ENCODE assay signal across 10 cellular contexts in the genomic region with DNA sequence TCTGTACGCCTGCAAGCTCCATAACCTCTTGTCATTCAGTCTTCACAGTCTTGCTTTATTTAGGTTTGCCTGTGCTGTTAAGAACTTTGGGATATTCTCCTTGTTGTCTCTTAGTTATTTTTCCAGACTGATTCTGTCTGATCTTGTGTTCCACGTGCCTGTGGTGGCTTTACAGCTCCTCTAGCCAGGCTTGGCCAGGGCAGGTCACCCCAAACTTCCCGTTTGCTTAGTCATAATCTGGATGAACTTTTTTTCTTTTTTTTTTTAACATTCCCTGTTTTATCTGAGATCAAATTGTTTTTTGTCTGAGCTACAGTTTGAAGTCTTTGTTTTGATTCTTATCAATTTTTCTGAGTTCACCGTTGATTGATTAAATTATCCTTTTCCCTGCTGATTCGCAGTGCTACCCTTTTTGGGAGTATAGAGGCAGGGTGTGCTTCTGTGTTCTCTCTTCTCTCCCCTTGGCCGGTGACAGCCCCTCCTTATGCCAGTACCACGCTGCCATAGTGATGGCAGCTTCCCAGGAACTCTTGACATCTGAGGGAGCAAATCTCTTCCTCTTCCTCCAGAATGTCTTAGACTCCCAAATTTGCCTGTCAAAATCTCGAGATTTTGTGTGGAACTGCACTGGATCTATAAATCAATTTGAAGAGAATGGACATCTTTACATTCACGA. TPM values are rescaled to one million over a fixed set of nuclear protein-coding genes. Genes with fewer than 3 reads are reported as not detected.
DNase-seq lines count a peak whose midpoint lies in the region; ATAC-seq, FAIRE-seq and TF ChIP-seq lines count a peak whose summit lies in the region.
"Had no signal": no experiment of that assay in that cellular context is flagged by ENCODE, and none has a peak within 500 bp of the region (broad histone marks: within the 10 kb centered on the region; RNA-seq: fewer than 3 reads in every experiment).

No MANE protein-coding gene starts in this region.

- FAIRE-seq in frontal cortex (lab: Jason Lieb, UNC): no peak
- FAIRE-seq: D721Med had no signal

- no peaks in the 10 kb centered on the region for H3K9me3 Mint-ChIP-seq in activated T-cell treated with anti-CD3 and anti-CD28 coated beads, Interleukin-2, amount 50 U/mL, for 72 hours
- no peaks in the 10 kb centered on the region for H3K9me3 Mint-ChIP-seq in activated CD4-positive, alpha-beta memory T cell treated with anti-CD3 and anti-CD28 coated beads, Interleukin-2, amount 10 ng/mL, durations not matched to agents 7 days and 5 days
- H3K9me3 Mint-ChIP-seq in type B pancreatic cell: no peaks in the 10 kb centered on the region

- H3K27me3 Mint-ChIP-seq in activated T-cell treated with anti-CD3 and anti-CD28 coated beads, Interleukin-2, amount 50 U/mL, for 72 hours (ENCODE audit: low read depth): no peaks in the 10 kb centered on the region
- no peaks in the 10 kb centered on the region for H3K27me3 Mint-ChIP-seq in activated CD4-positive, alpha-beta memory T cell treated with anti-CD3 and anti-CD28 coated beads, Interleukin-2, amount 10 ng/mL, durations not matched to agents 7 days and 5 days
- no peaks in the 10 kb centered on the region for H3K27me3 Mint-ChIP-seq in type B pancreatic cell

- intact Hi-C loops in left cardiac atrium (cut with DNase I): loop anchor here in 1 of 2 donors (10.0 kb wide), 1 partner anchor 194 kb away; a partner anchor contains a TSS

- H3K36me3 Mint-ChIP-seq in activated T-cell treated with anti-CD3 and anti-CD28 coated beads, Interleukin-2, amount 50 U/mL, for 72 hours (ENCODE audit: insufficient read depth in 2 of 2): peaks cover 25 to 37% of the 10 kb centered on the region in 2 donors
- H3K36me3 Mint-ChIP-seq in activated CD4-positive, alpha-beta memory T cell treated with anti-CD3 and anti-CD28 coated beads, Interleukin-2, amount 10 ng/mL, durations not matched to agents 7 days and 5 days (ENCODE audit: low read depth): peaks cover 69% of the 10 kb centered on the region
- H3K36me3 Mint-ChIP-seq in type B pancreatic cell: no peaks in the 10 kb centered on the region

- TF ChIP-seq CTCF in type B pancreatic cell (conservative IDR thresholded peaks at IDR 0.05): no peak

- CTCF ChIA-PET in activated CD4-positive, alpha-beta memory T cell treated with anti-CD3 and anti-CD28 coated beads, Interleukin-2, amount 10 ng/mL, durations not matched to agents 7 days and 5 days (lab: Charles Lee): interaction anchor here (1.4 to 1.9 kb wide), 4 partner anchors 11 to 199 kb away, joined by 3 to 5 read pairs (median 4); a partner anchor contains a TSS

- no peak for DNase-seq in activated T-cell treated with anti-CD3 and anti-CD28 coated beads, Interleukin-2, amount 50 U/mL, for 72 hours
- no peak for DNase-seq in activated T-cell treated with anti-CD3 and anti-CD28 coated beads, Interleukin-2, amount 50 U/mL, for 1 hour
- DNase-seq in activated CD4-positive, alpha-beta memory T cell treated with anti-CD3 and anti-CD28 coated beads, Interleukin-2, amount 10 ng/mL, durations not matched to agents 7 days and 5 days: no peak
- DNase-seq in left cardiac atrium: peak; percentile 40
- DNase-seq in type B pancreatic cell (ENCODE audit: extremely low spot score, unreplicated experiment): no peak
- DNase-seq in NOMO-1 treated with dmso at 0.1 percent for 144 hours (lab: John Stamatoyannopoulos, UW; ENCODE audit: unreplicated experiment): no peak
- no peak for DNase-seq in frontal cortex (ENCODE audit: low spot score in 2 of 2)
- no peak for DNase-seq in NCI-H1436 treated with DMSO at 0.1 percent for 48 hours (lab: John Stamatoyannopoulos, UW)
- DNase-seq: activated effector memory CD4-positive, alpha-beta T cell treated with anti-CD3 and anti-CD28 coated beads, Interleukin-2, amount 50 U/mL, for 16 hours had no signal

- POLR2A ChIA-PET in activated CD4-positive, alpha-beta memory T cell treated with anti-CD3 and anti-CD28 coated beads, Interleukin-2, amount 10 ng/mL, durations not matched to agents 7 days and 5 days (lab: Charles Lee): interaction anchor here (0.8 to 4.7 kb wide), 14 partner anchors 9 to 363 kb away, joined by 3 to 52 read pairs (median 6); a partner anchor contains a TSS

- H3K27ac Mint-ChIP-seq in activated T-cell treated with anti-CD3 and anti-CD28 coated beads, Interleukin-2, amount 50 U/mL, for 72 hours: peak overlapping the region; percentile 96
- H3K27ac Mint-ChIP-seq in activated CD4-positive, alpha-beta memory T cell treated with anti-CD3 and anti-CD28 coated beads, Interleukin-2, amount 10 ng/mL, durations not matched to agents 7 days and 5 days: peak overlapping the region; percentile 66
- H3K27ac Mint-ChIP-seq in type B pancreatic cell: peak overlapping the region; percentile 39

- ATAC-seq in activated T-cell treated with anti-CD3 and anti-CD28 coated beads, Interleukin-2, amount 50 U/mL, for 72 hours (replicated peaks in 1 of 2): no peak
- ATAC-seq in left cardiac atrium: peak; percentile 26 to 60

- peaks cover 84% of the 10 kb centered on the region for H3K4me1 Mint-ChIP-seq in activated T-cell treated with anti-CD3 and anti-CD28 coated beads, Interleukin-2, amount 50 U/mL, for 72 hours (ENCODE audit: low read depth)
- peaks cover 68% of the 10 kb centered on the region for H3K4me1 Mint-ChIP-seq in activated CD4-positive, alpha-beta memory T cell treated with anti-CD3 and anti-CD28 coated beads, Interleukin-2, amount 10 ng/mL, durations not matched to agents 7 days and 5 days
- no peaks in the 10 kb centered on the region for H3K4me1 Mint-ChIP-seq in type B pancreatic cell (ENCODE audit: unreplicated experiment)

- H3K4me3 Mint-ChIP-seq in activated T-cell treated with anti-CD3 and anti-CD28 coated beads, Interleukin-2, amount 50 U/mL, for 72 hours: peak overlapping the region; percentile 95 to 96
- peak overlapping the region; percentile 92 for H3K4me3 Mint-ChIP-seq in activated CD4-positive, alpha-beta memory T cell treated with anti-CD3 and anti-CD28 coated beads, Interleukin-2, amount 10 ng/mL, durations not matched to agents 7 days and 5 days
- peak overlapping the region; percentile 50 for H3K4me3 Mint-ChIP-seq in type B pancreatic cell

RNA-seq across cellular contexts. Expression of a gene that starts 2.5 kb away (rescaled TPM):
- 100 to 1,000 TPM; 156 to 217 TPM for total RNA-seq in activated T-cell treated with anti-CD3 and anti-CD28 coated beads, Interleukin-2, amount 50 U/mL, for 72 hours
- total RNA-seq in activated CD4-positive, alpha-beta memory T cell treated with anti-CD3 and anti-CD28 coated beads, Interleukin-2, amount 10 ng/mL, durations not matched to agents 7 days and 5 days: 100 to 1,000 TPM; 351 TPM
- total RNA-seq in left cardiac atrium: 10 to 100 TPM; 53.1 to 72.8 TPM
- 21.7 and 41.8 TPM in 2 replicates for total RNA-seq in type B pancreatic cell (ENCODE audit: low replicate concordance)
- total RNA-seq in frontal cortex: 4.1 TPM

Comparison
In these comparisons a context has a peak if more than half of its experiments do, and no peak if none do; other contexts are left out.
1. ATAC-seq: peak in left cardiac atrium (2 of 2); none in activated T-cell treated with anti-CD3 and anti-CD28 coated beads, Interleukin-2, amount 50 U/mL, for 72 hours (0 of 2).
2. H3K27ac Mint-ChIP-seq: peak in every context shown above with its lines; median percentile 96 in activated T-cell treated with anti-CD3 and anti-CD28 coated beads, Interleukin-2, amount 50 U/mL, for 72 hours; 66 in activated CD4-positive, alpha-beta memory T cell treated with anti-CD3 and anti-CD28 coated beads, Interleukin-2, amount 10 ng/mL, durations not matched to agents 7 days and 5 days; 39 in type B pancreatic cell.
3. Peak in every context shown above with its lines, with median percentiles within 50 percentile points of each other: H3K4me3 Mint-ChIP-seq.